In the genomic region with DNA sequence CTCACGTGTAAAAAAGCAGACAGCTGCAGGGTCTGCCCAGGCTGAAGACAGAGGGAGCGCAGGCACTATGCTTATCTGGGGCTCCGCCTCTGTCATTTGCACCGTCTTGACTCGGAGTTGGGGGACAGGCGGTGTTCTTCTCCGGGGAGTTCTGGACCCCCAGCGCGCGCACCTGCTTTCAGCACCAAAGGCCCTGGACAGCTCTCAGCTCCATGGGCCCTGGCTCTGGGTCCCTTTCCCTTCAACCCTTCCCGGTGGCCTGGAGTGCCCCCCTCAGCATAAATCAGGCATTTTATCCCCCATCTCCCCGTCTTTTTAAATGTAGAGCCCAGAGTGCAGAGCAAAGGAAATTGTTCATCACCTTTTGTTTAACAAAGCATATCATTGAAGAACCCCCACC, we compare ENCODE assay signal across 1 cellular context.
TF ChIP-seq lines count a peak whose summit lies in the region.

No MANE protein-coding gene starts in this region.

TF ChIP-seq in HepG2, 621 proteins besides CTCF, POLR2A, EP300 and RAD21 (continued from another document):
- TF ChIP-seq, protein P1, sequence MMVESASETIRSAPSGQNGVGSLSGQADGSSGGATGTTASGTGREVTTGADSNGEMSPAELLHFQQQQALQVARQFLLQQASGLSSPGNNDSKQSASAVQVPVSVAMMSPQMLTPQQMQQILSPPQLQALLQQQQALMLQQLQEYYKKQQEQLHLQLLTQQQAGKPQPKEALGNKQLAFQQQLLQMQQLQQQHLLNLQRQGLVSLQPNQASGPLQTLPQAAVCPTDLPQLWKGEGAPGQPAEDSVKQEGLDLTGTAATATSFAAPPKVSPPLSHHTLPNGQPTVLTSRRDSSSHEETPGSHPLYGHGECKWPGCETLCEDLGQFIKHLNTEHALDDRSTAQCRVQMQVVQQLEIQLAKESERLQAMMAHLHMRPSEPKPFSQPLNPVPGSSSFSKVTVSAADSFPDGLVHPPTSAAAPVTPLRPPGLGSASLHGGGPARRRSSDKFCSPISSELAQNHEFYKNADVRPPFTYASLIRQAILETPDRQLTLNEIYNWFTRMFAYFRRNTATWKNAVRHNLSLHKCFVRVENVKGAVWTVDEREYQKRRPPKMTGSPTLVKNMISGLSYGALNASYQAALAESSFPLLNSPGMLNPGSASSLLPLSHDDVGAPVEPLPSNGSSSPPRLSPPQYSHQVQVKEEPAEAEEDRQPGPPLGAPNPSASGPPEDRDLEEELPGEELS (CRISPR knock-in tag; IDR thresholded peaks at IDR 0.05): no peak
- 0 out of 2 replicates have a peak, but pooled peaks have one; percentile 13 for TF ChIP-seq SALL1 (CRISPR knock-in tag; IDR thresholded peaks at IDR 0.05)
- TF ChIP-seq, protein P2, sequence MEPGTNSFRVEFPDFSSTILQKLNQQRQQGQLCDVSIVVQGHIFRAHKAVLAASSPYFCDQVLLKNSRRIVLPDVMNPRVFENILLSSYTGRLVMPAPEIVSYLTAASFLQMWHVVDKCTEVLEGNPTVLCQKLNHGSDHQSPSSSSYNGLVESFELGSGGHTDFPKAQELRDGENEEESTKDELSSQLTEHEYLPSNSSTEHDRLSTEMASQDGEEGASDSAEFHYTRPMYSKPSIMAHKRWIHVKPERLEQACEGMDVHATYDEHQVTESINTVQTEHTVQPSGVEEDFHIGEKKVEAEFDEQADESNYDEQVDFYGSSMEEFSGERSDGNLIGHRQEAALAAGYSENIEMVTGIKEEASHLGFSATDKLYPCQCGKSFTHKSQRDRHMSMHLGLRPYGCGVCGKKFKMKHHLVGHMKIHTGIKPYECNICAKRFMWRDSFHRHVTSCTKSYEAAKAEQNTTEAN (CRISPR knock-in tag; conservative IDR thresholded peaks at IDR 0.05): 0 out of 2 replicates have a peak, but pooled peaks have one; percentile 28
- peak; percentile 92 for TF ChIP-seq MIER2 (CRISPR knock-in tag; IDR thresholded peaks at IDR 0.05)
- 0 out of 2 replicates have a peak, but pooled peaks have one; percentile 29 for TF ChIP-seq EHMT2 (IDR thresholded peaks at IDR 0.05; ENCODE audit: borderline replicate concordance, low read depth, low read length)
- TF ChIP-seq ZNF788 (CRISPR knock-in tag; IDR thresholded peaks at IDR 0.05; ENCODE audit: borderline replicate concordance): no peak
- TF ChIP-seq WIZ (CRISPR knock-in tag; IDR thresholded peaks at IDR 0.05): peak; percentile 75; the same call in 1 of the 2 replicates
- TF ChIP-seq STAG1 (CRISPR knock-in tag; IDR thresholded peaks at IDR 0.05): peak; percentile 13; the same call in 1 of the 2 replicates
- TF ChIP-seq, protein P3, sequence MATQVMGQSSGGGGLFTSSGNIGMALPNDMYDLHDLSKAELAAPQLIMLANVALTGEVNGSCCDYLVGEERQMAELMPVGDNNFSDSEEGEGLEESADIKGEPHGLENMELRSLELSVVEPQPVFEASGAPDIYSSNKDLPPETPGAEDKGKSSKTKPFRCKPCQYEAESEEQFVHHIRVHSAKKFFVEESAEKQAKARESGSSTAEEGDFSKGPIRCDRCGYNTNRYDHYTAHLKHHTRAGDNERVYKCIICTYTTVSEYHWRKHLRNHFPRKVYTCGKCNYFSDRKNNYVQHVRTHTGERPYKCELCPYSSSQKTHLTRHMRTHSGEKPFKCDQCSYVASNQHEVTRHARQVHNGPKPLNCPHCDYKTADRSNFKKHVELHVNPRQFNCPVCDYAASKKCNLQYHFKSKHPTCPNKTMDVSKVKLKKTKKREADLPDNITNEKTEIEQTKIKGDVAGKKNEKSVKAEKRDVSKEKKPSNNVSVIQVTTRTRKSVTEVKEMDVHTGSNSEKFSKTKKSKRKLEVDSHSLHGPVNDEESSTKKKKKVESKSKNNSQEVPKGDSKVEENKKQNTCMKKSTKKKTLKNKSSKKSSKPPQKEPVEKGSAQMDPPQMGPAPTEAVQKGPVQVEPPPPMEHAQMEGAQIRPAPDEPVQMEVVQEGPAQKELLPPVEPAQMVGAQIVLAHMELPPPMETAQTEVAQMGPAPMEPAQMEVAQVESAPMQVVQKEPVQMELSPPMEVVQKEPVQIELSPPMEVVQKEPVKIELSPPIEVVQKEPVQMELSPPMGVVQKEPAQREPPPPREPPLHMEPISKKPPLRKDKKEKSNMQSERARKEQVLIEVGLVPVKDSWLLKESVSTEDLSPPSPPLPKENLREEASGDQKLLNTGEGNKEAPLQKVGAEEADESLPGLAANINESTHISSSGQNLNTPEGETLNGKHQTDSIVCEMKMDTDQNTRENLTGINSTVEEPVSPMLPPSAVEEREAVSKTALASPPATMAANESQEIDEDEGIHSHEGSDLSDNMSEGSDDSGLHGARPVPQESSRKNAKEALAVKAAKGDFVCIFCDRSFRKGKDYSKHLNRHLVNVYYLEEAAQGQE (IDR thresholded peaks at IDR 0.05; ENCODE audit: borderline replicate concordance in 1 of 2, low read depth in 1 of 2, low read length in 2 of 2): peak; percentile 72 to 93
- TF ChIP-seq, protein P4, sequence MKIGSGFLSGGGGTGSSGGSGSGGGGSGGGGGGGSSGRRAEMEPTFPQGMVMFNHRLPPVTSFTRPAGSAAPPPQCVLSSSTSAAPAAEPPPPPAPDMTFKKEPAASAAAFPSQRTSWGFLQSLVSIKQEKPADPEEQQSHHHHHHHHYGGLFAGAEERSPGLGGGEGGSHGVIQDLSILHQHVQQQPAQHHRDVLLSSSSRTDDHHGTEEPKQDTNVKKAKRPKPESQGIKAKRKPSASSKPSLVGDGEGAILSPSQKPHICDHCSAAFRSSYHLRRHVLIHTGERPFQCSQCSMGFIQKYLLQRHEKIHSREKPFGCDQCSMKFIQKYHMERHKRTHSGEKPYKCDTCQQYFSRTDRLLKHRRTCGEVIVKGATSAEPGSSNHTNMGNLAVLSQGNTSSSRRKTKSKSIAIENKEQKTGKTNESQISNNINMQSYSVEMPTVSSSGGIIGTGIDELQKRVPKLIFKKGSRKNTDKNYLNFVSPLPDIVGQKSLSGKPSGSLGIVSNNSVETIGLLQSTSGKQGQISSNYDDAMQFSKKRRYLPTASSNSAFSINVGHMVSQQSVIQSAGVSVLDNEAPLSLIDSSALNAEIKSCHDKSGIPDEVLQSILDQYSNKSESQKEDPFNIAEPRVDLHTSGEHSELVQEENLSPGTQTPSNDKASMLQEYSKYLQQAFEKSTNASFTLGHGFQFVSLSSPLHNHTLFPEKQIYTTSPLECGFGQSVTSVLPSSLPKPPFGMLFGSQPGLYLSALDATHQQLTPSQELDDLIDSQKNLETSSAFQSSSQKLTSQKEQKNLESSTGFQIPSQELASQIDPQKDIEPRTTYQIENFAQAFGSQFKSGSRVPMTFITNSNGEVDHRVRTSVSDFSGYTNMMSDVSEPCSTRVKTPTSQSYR (CRISPR knock-in tag; IDR thresholded peaks at IDR 0.05; ENCODE audit: borderline replicate concordance): no peak
